In genomic region chr19:50432658-50433057, GRCh38 we compare ENCODE assay signal across 8 cellular contexts. TPM values are rescaled to one million over a fixed set of nuclear protein-coding genes. Genes with fewer than 3 reads are reported as not detected.
DNase-seq lines count a peak whose midpoint lies in the region; ATAC-seq and TF ChIP-seq lines count a peak whose summit lies in the region.

TSS of gene MYBPC2 (plus strand) at chr19:50432892. CDS start at chr19:50432954, 62 bp downstream.

- H3K9me3 ChIP-seq in SK-N-SH (no peaks in the 10 kb centered on the region), iPS-18c (ENCODE audit: control insufficient read depth, insufficient read depth, low read length) (no peaks in the 10 kb centered on the region), stomach smooth muscle (ENCODE audit: control insufficient read depth in 2 of 2, low read length in 2 of 2) (no peaks in the 10 kb centered on the region)

- no peaks in the 10 kb centered on the region for H3F3A ChIP-seq in SK-N-SH (replicated peaks; ENCODE audit: insufficient read depth)

- H3K27ac ChIP-seq in SK-N-SH (ENCODE audit: low read depth in 2 of 2, low read length in 1 of 2), result peak within 1 kb of the TSS in 1 of 2 experiments; percentile 75; a peak in 1 of 4 replicates
- no peak within 1 kb of the TSS for H3K27ac ChIP-seq in stomach smooth muscle (ENCODE audit: low read length)

- TF ChIP-seq EP300 in SK-N-SH (IDR thresholded peaks at IDR 0.05; ENCODE audit: borderline replicate concordance in 1 of 2, low read depth in 1 of 2, low read length in 1 of 2), result no peak

- POLR2A ChIA-PET in SK-N-SH (lab: Yijun Ruan, JAX), result interaction anchor here (0.6 kb wide), 1 partner anchor 35 kb away, joined by 4 read pairs; no protein-coding TSS in a partner anchor

- H3K36me3 ChIP-seq in SK-N-SH (replicated peaks in 1 of 2; ENCODE audit: control insufficient read depth in 1 of 2, insufficient read depth in 2 of 2, low read length in 1 of 2) (no peaks in the 10 kb centered on the region), stomach smooth muscle (ENCODE audit: control insufficient read depth in 2 of 2, insufficient read depth in 2 of 2, low read length in 2 of 2) (no peaks in the 10 kb centered on the region)

- H3K27me3 ChIP-seq in SK-N-SH (ENCODE audit: insufficient read depth) (peaks cover 34% of the 10 kb centered on the region), stomach smooth muscle (ENCODE audit: control insufficient read depth in 1 of 2, insufficient read depth in 2 of 2, low read length in 2 of 2) (peaks cover 38 to 47% of the 10 kb centered on the region in 2 donors)

- peak within 1 kb of the TSS; percentile 83 for H3K4me2 ChIP-seq in SK-N-SH

- ATAC-seq in SK-N-SH treated with all-trans-retinoic acid at 6 μM for 48 hours (no peak), HG03108 (IDR thresholded peaks at IDR 0.05; ENCODE audit: unreplicated experiment) (no peak)

- H3K9ac ChIP-seq in SK-N-SH, result no peak within 1 kb of the TSS
- H3K9ac ChIP-seq in stomach smooth muscle (ENCODE audit: low read length in 2 of 2), result peak within 1 kb of the TSS in 1 of 2 donors; percentile 41

- H3K4me1 ChIP-seq in SK-N-SH (ENCODE audit: control insufficient read depth in 1 of 2, insufficient read depth in 2 of 2, low read depth in 1 of 2, low read length in 1 of 2) (peaks cover 0 to 19% of the 10 kb centered on the region in 2 experiments; a peak in 1 of 4 replicates), stomach smooth muscle (ENCODE audit: control insufficient read depth, insufficient read depth, low read length) (peaks cover 17% of the 10 kb centered on the region)

- H3K4me3 ChIP-seq in SK-N-SH (ENCODE audit: low read depth in 2 of 2, low read length in 1 of 2) (peak within 1 kb of the TSS; percentile 48 to 54), WI38 (ENCODE audit: low read depth, low read length) (peak within 1 kb of the TSS; percentile 57), iPS-18c (ENCODE audit: insufficient read depth, low read depth, low read length) (peak within 1 kb of the TSS; percentile 71), stomach smooth muscle (ENCODE audit: low read length in 2 of 2) (peak within 1 kb of the TSS; percentile 70 to 79)

- TF ChIP-seq CTCF in SK-N-SH (IDR thresholded peaks at IDR 0.05) (no peak), WI38 (IDR thresholded peaks at IDR 0.05; ENCODE audit: low read depth, low read length) (no peak)

- WGBS in SK-N-SH (ENCODE audit: low lambda C conversion rate), result 0% methylated on average over 2 of the region's 13 CpGs

- no peaks in the 10 kb centered on the region for H4K20me1 ChIP-seq in SK-N-SH (ENCODE audit: insufficient read depth)

- no peak within 1 kb of the TSS for H2AFZ ChIP-seq in SK-N-SH (ENCODE audit: low read depth)

- DNase-seq in SK-N-SH (no peak), A172 (ENCODE audit: low spot score) (no peak), 8988T (no peak)

- H3K9me2 ChIP-seq in SK-N-SH, result no peaks in the 10 kb centered on the region

- H3K79me2 ChIP-seq in SK-N-SH (ENCODE audit: insufficient read depth), result no peaks in the 10 kb centered on the region

- no peak for TF ChIP-seq RAD21 in SK-N-SH (IDR thresholded peaks at IDR 0.05; ENCODE audit: low read length)

- CTCF ChIA-PET in SK-N-SH (lab: Yijun Ruan, JAX), result interaction anchor here (0.6 to 1.6 kb wide), 3 partner anchors 9 to 64 kb away, joined by 3 to 5 read pairs (median 3); no protein-coding TSS in a partner anchor

TF ChIP-seq in SK-N-SH, 30 proteins besides CTCF, POLR2A, EP300 and RAD21:
- TF ChIP-seq POLR2AphosphoS5 (IDR thresholded peaks at IDR 0.05; ENCODE audit: low read depth, low read length), result no peak
- no peak for TF ChIP-seq TAF1 (IDR thresholded peaks at IDR 0.05; ENCODE audit: borderline replicate concordance, low read depth, low read length)
TF ChIP-seq in SK-N-SH: peak in this region for 0.

TF ChIP-seq in SK-N-SH treated with all-trans-retinoic acid at 6 μM for 48 hours, 23 proteins besides CTCF, POLR2A, EP300 and RAD21:
- no peak for TF ChIP-seq PATZ1 (CRISPR knock-in tag; IDR thresholded peaks at IDR 0.05; ENCODE audit: borderline replicate concordance)
- TF ChIP-seq CSRNP3 (CRISPR knock-in tag; IDR thresholded peaks at IDR 0.05), result no peak
- no peak for TF ChIP-seq ARNTL (CRISPR knock-in tag; IDR thresholded peaks at IDR 0.05; ENCODE audit: borderline replicate concordance, low read depth)
- TF ChIP-seq SNAI2 (CRISPR knock-in tag; IDR thresholded peaks at IDR 0.05), result no peak
- no peak for TF ChIP-seq ZFP3 (CRISPR knock-in tag; IDR thresholded peaks at IDR 0.05)
- TF ChIP-seq RARB (CRISPR knock-in tag; IDR thresholded peaks at IDR 0.05), result no peak
- no peak for TF ChIP-seq PPARA (CRISPR knock-in tag; IDR thresholded peaks at IDR 0.05; ENCODE audit: borderline replicate concordance)
- no peak for TF ChIP-seq TCF4 (CRISPR knock-in tag; IDR thresholded peaks at IDR 0.05; ENCODE audit: borderline replicate concordance)
- no peak for TF ChIP-seq ZNF565 (CRISPR knock-in tag; conservative IDR thresholded peaks at IDR 0.05; ENCODE audit: low read depth)
- no peak for TF ChIP-seq ZNF70 (CRISPR knock-in tag; IDR thresholded peaks at IDR 0.05)
- TF ChIP-seq BACH2 (CRISPR knock-in tag; IDR thresholded peaks at IDR 0.05; ENCODE audit: borderline replicate concordance), result no peak
- TF ChIP-seq ESRRG (CRISPR knock-in tag; IDR thresholded peaks at IDR 0.05), result no peak
- no peak for TF ChIP-seq OSR1 (CRISPR knock-in tag; IDR thresholded peaks at IDR 0.05)

RNA-seq across cellular contexts. Expression of gene MYBPC2, which starts in this region (rescaled TPM):
- polyA plus RNA-seq in SK-N-SH (2012; rRNA removed), result not detected in 2 replicates
- polyA plus RNA-seq in SK-N-SH (2012; cell fraction: cytosol; rRNA removed), result not detected in 2 replicates
- polyA plus RNA-seq in SK-N-SH (2012; cell fraction: nucleus; rRNA removed), result not detected in 2 replicates
- total RNA-seq in A172 (2014; rRNA removed; shearing (Covaris generic)), result not detected in 2 replicates
